ENCODE assay signal across 24 cellular contexts in genomic region chr2:33094303-33094702, GRCh38.
"Had no signal": no experiment of that assay in that cellular context is flagged by ENCODE, and none has a peak within 500 bp of the region (broad histone marks: within the 10 kb centered on the region; RNA-seq: fewer than 3 reads in every experiment).

No MANE protein-coding gene starts in this region.

- H3K27me3 ChIP-seq: colonic mucosa, foreskin keratinocyte, hepatocyte, neural progenitor cell, ovary, right atrium auricular region, suprapubic skin, thyroid gland, upper lobe of right lung, vagina had no signal

- ATAC-seq: foreskin keratinocyte; left colon; lower lobe of right lung; natural killer cell treated with Interleukin-12 subunit alpha and Interleukin-12 subunit beta and Interleukin-15 and Interleukin-18, amount 100 ng/mL, for 72 hours; stimulated activated effector memory CD8-positive, alpha-beta T cell treated with anti-CD3 and anti-CD28 coated beads, Interleukin-12 subunit alpha, Interleukin-12 subunit beta, amount 100 ng/mL, for 72 hours; stimulated activated naive CD8-positive, alpha-beta T cell treated with anti-CD3 and anti-CD28 coated beads, Interleukin-15, Interleukin-2, amounts not matched to agents 100 U/mL and 50 U/mL, for 24 hours; upper lobe of right lung had no signal

- H3K4me1 ChIP-seq: colonic mucosa, foreskin keratinocyte, lower lobe of right lung, neural progenitor cell, right atrium auricular region, suprapubic skin, thyroid gland, upper lobe of right lung had no signal

- H3K4me3 ChIP-seq: colonic mucosa, hepatocyte, lower lobe of right lung, neural progenitor cell, ovary, right atrium auricular region, smooth muscle cell, suprapubic skin, thyroid gland, upper lobe of right lung, vagina had no signal

- H3K36me3 ChIP-seq: colonic mucosa, lower lobe of right lung, neural progenitor cell, ovary, right atrium auricular region, suprapubic skin, thyroid gland, upper lobe of right lung, vagina had no signal

- H3K79me2 ChIP-seq: hepatocyte had no signal

- DNase-seq: colonic mucosa; dermis blood vessel endothelial cell; erythroblast; foreskin keratinocyte; head of caudate nucleus; left colon; lower lobe of right lung; mesenchymal stem cell; midbrain; nucleus accumbens; ovary; stimulated activated CD4-positive, alpha-beta T cell treated with anti-CD3 and anti-CD28 coated beads, Interleukin-4, amount 100 ng/mL, for 1 hour; stimulated activated CD8-positive, alpha-beta memory T cell treated with anti-CD3 and anti-CD28 coated beads, Interleukin-4, amount 100 ng/mL, for 48 hours; stimulated activated naive CD8-positive, alpha-beta T cell treated with anti-CD3 and anti-CD28 coated beads, Interleukin-15, Interleukin-2, amounts not matched to agents 100 U/mL and 50 U/mL, for 24 hours; thyroid gland; upper lobe of right lung had no signal

- H3K9ac ChIP-seq: neural progenitor cell had no signal

- H3K27ac ChIP-seq: colonic mucosa, foreskin keratinocyte, hepatocyte, lower lobe of right lung, neural progenitor cell, ovary, right atrium auricular region, suprapubic skin, thyroid gland, upper lobe of right lung, vagina had no signal

- H2AFZ ChIP-seq: hepatocyte, neural progenitor cell had no signal

- H3K4me2 ChIP-seq: hepatocyte, neural progenitor cell, smooth muscle cell had no signal

- H3K9me3 ChIP-seq: colonic mucosa, lower lobe of right lung, ovary, suprapubic skin, thyroid gland, upper lobe of right lung, vagina had no signal
